Comparison of ENCODE assay signal across 17 cellular contexts in genomic region chr3:138397983-138398382, GRCh38. TPM values are rescaled to one million over a fixed set of nuclear protein-coding genes. Genes with fewer than 3 reads are reported as not detected.
DNase-seq lines count a peak whose midpoint lies in the region; ATAC-seq and TF ChIP-seq lines count a peak whose summit lies in the region.
"Had no signal": no experiment of that assay in that cellular context is flagged by ENCODE, and none has a peak within 500 bp of the region (broad histone marks: within the 10 kb centered on the region; RNA-seq: fewer than 3 reads in every experiment).

No MANE protein-coding gene starts in this region.

- H3K27ac ChIP-seq in cardiac muscle cell: peak overlapping the region; percentile 78
- no peak overlapping the region for H3K27ac ChIP-seq in PC-9
- H3K27ac ChIP-seq in gastrocnemius medialis: peak overlapping the region in 1 of 4 donors; percentile 34
- H3K27ac ChIP-seq: Peyer's patch had no signal

- POLR2A ChIA-PET in PC-9 (lab: Charles Lee; ENCODE audit: unreplicated experiment): no interaction called here

- peaks cover 22% of the 10 kb centered on the region for H3K36me3 ChIP-seq in cardiac muscle cell
- no peaks in the 10 kb centered on the region for H3K36me3 ChIP-seq in PC-9 (ENCODE audit: low read depth)
- peaks cover 0 to 33% of the 10 kb centered on the region in 2 donors for H3K36me3 ChIP-seq in gastrocnemius medialis
- H3K36me3 ChIP-seq: Peyer's patch had no signal

- no peaks in the 10 kb centered on the region for H4K20me1 ChIP-seq in PC-9 (ENCODE audit: insufficient read depth)

- TF ChIP-seq CTCF in cardiac muscle cell (IDR thresholded peaks at IDR 0.05; ENCODE audit: low read depth, low read length) (no peak), PC-9 (conservative IDR thresholded peaks at IDR 0.05) (0 out of 2 replicates have a peak, but pooled peaks have one; percentile 23), epithelial cell of esophagus (IDR thresholded peaks at IDR 0.05; ENCODE audit: insufficient read depth, low read depth, low read length, missing control alignments) (peak; percentile 34), gastrocnemius medialis (IDR thresholded peaks at IDR 0.05 in 4 of 5, conservative IDR thresholded peaks at IDR 0.05 in 1 of 5) (peak in 3 of 5 experiments; percentile 26 to 33 (median 32))

- H3K27me3 ChIP-seq in cardiac muscle cell (no peaks in the 10 kb centered on the region), PC-9 (ENCODE audit: insufficient read depth, low read depth) (no peaks in the 10 kb centered on the region), gastrocnemius medialis (no peaks in the 10 kb centered on the region)
- H3K27me3 ChIP-seq: Peyer's patch had no signal

- no peaks in the 10 kb centered on the region for H3K79me2 ChIP-seq in PC-9 (ENCODE audit: low read depth)

- H3K9me2 ChIP-seq in PC-9 (ENCODE audit: insufficient read depth): no peaks in the 10 kb centered on the region

- no peak for TF ChIP-seq POLR2A in gastrocnemius medialis (IDR thresholded peaks at IDR 0.05)

- BruUV-seq in PC-9 (replicated peaks; lab: Mats Ljungman, UMichigan): no TSS peak

- ATAC-seq in Right ventricle myocardium inferior (no peak), gastrocnemius medialis (peak in 1 of 2 donors; percentile 49), HG02970 (IDR thresholded peaks at IDR 0.05; ENCODE audit: low FRiP score, unreplicated experiment) (no peak)
- ATAC-seq: activated CD4-positive, alpha-beta T cell treated with anti-CD3 and anti-CD28 coated beads for 36 hours; activated T-cell treated with anti-CD3 and anti-CD28 coated beads, Interleukin-2, amount 50 U/mL, for 4 hours had no signal

- CTCF ChIA-PET in PC-9 (lab: Charles Lee): no interaction called here

- H2AFZ ChIP-seq in PC-9: no peak overlapping the region

- no peak overlapping the region for H3K4me3 ChIP-seq in cardiac muscle cell
- no peak overlapping the region for H3K4me3 ChIP-seq in PC-9
- no peak overlapping the region for H3K4me3 ChIP-seq in epithelial cell of esophagus (ENCODE audit: low read length)
- H3K4me3 ChIP-seq in gastrocnemius medialis: no peak overlapping the region
- H3K4me3 ChIP-seq: Peyer's patch had no signal

- intact Hi-C loops in Right ventricle myocardium inferior (cut with DNase I) (loop anchor here (5.0 kb wide), 1 partner anchor 36 kb away; no protein-coding TSS in a partner anchor), PC-9 (cut with micrococcal nuclease; ENCODE audit: unreplicated experiment) (no loop called here), gastrocnemius medialis (cut with DNase I; ENCODE audit: low total_unique reads) (loop anchor here (2.0 kb wide), 1 partner anchor 65 kb away; no protein-coding TSS in a partner anchor)

- H3K9me3 ChIP-seq in cardiac muscle cell (ENCODE audit: low read depth) (no peaks in the 10 kb centered on the region), PC-9 (ENCODE audit: insufficient read depth, low read depth) (no peaks in the 10 kb centered on the region), gastrocnemius medialis (no peaks in the 10 kb centered on the region)
- H3K9me3 ChIP-seq: Peyer's patch had no signal

- no peaks in the 10 kb centered on the region for H3F3A ChIP-seq in PC-9 (ENCODE audit: insufficient read depth, low read depth)

- no peak overlapping the region for H3K4me2 ChIP-seq in PC-9

- DNase-seq in cardiac muscle cell (ENCODE audit: low read depth in 1 of 2, low spot score in 1 of 2): no peak
- DNase-seq in Right ventricle myocardium inferior (ENCODE audit: missing footprints): no peak
- no peak for DNase-seq in PC-9
- DNase-seq in epithelial cell of esophagus (ENCODE audit: low read depth): peak; percentile 14
- DNase-seq in gastrocnemius medialis: no peak
- DNase-seq in stimulated activated CD4-positive, alpha-beta T cell treated with anti-CD3 and anti-CD28 coated beads, Interleukin-2, amount 100 ng/mL, for 24 hours: no peak
- DNase-seq in AG08396 (ENCODE audit: low spot score): no peak
- DNase-seq: activated CD4-positive, alpha-beta T cell treated with anti-CD3 and anti-CD28 coated beads for 36 hours; activated T-cell treated with anti-CD3 and anti-CD28 coated beads, Interleukin-2, amount 50 U/mL, for 4 hours; DMS153; effector CD4-positive, alpha-beta T cell; kidney; NCI-H1105; NCI-H446; Peyer's patch had no signal

- in situ Hi-C loops in gastrocnemius medialis (cut with MboI; ENCODE audit: low sequenced_read_pairs in 4 of 4): loop anchor here in 1 of 4 donors (10.0 kb wide), 1 partner anchor 63 kb away; no protein-coding TSS in a partner anchor

- H3K4me1 ChIP-seq in cardiac muscle cell (ENCODE audit: low read depth) (peaks cover 22% of the 10 kb centered on the region), PC-9 (replicated peaks; ENCODE audit: insufficient read depth) (no peaks in the 10 kb centered on the region), gastrocnemius medialis (peaks cover 38 to 49% of the 10 kb centered on the region in 2 donors)
- H3K4me1 ChIP-seq: Peyer's patch had no signal

RNA-seq across cellular contexts. Expression of gene ESYT3, which starts 36.4 kb away (rescaled TPM):
- total RNA-seq in cardiac muscle cell (0.95 and 6.3 TPM in 2 replicates), Right ventricle myocardium inferior (1.4 TPM), PC-9 (2021) (6.4 and 8.0 TPM in 2 replicates), gastrocnemius medialis (1 to 10 TPM in 1 of 4 donors, under 1 TPM in 3; 0.20 to 2.3 (median 0.77) TPM)
- polyA plus RNA-seq in cardiac muscle cell: 1.8 and 7.0 TPM in 2 replicates

RNA-seq across cellular contexts. Expression of gene MRAS, which starts 49.6 kb away (rescaled TPM):
- total RNA-seq in cardiac muscle cell: 68.6 and 92.6 TPM in 2 replicates
- 66.5 and 105 TPM in 2 replicates for polyA plus RNA-seq in cardiac muscle cell
- total RNA-seq in Right ventricle myocardium inferior: 396 TPM
- 2.4 TPM in 2 replicates for total RNA-seq in PC-9 (2021)
- total RNA-seq in gastrocnemius medialis: 100 to 1,000 TPM in 1 of 4 donors, 10 to 100 TPM in 3; 45.8 to 149 (median 57.7) TPM
- total RNA-seq: T-helper 2 cell treated with Interferon-gamma antibody and Interleukin-4, amounts not matched to agents 100 ng/mL and 5 ng/mL, for 36 hours had no signal

Comparison
In these comparisons a context has a peak if more than half of its experiments do, and no peak if none do; other contexts are left out.
1. RNA of gene MRAS, which starts 49.6 kb away (total RNA-seq): 396 TPM in Right ventricle myocardium inferior (single experiment), 68.6 to 92.6 TPM in cardiac muscle cell and 45.8 to 149 TPM in gastrocnemius medialis; 2.4 TPM in PC-9; every median in the first group is over 10 times any median in the second.